Comparison of ENCODE assay signal across 8 cellular contexts in the genomic region with DNA sequence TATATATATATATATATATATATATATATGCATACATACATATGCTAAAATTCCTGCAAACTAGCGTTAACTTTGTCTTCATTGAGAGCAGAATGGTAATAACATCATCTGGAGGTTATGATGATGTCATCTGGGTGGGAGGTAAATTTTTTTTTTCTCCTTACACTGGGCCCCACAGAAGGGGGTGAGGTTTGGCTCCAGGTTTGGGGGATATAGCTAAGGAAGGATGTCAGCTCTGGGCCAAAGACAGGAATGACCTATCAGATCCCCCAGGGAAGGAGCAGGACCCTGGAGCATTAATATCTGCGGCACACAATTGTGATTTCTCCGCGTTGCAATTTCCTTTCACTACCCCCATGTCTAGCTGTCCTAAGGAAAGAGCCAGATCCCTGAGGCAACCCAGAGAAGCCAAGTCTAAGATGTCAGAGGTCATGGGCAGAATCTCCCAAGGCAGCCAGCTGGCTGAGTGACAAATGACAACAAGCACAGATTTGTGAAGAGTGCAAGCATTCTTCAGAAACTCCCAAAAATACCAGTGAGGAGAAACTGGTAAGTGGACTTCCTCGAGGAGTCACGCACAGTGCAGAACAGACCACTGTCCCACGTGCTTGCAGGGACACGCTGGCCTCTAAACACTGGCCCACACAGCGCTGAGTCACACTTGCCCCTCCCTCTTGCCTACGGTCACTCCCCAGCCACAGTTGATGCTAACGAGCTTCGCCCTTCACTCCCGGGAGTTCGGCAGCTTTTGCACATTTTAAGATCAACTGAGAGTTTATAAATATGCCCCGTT. TPM values are rescaled to one million over a fixed set of nuclear protein-coding genes. Genes with fewer than 3 reads are reported as not detected.
DNase-seq lines count a peak whose midpoint lies in the region; ATAC-seq and TF ChIP-seq lines count a peak whose summit lies in the region.

No MANE protein-coding gene starts in this region.

- H2BK20ac ChIP-seq in H9 (ENCODE audit: low read depth, low read length, poor library complexity, severe bottlenecking), result no peak overlapping the region

- no peak overlapping the region for H3K27ac ChIP-seq in H9 (ENCODE audit: insufficient read length, low read depth, low read length)
- H3K27ac ChIP-seq in naive thymus-derived CD4-positive, alpha-beta T cell (ENCODE audit: low read depth, low read length), result no peak overlapping the region

- H3K36me3 Mint-ChIP-seq in H9 (ENCODE audit: insufficient read depth in 1 of 3, low read depth in 3 of 3), result no peaks in the 10 kb centered on the region
- H3K36me3 Mint-ChIP-seq in naive thymus-derived CD4-positive, alpha-beta T cell, result no peaks in the 10 kb centered on the region

- POLR2A ChIA-PET in naive thymus-derived CD4-positive, alpha-beta T cell (lab: Charles Lee), result interaction anchor here (3.8 to 4.6 kb wide), 2 partner anchors 11 to 36 kb away, joined by 36 to 62 read pairs; partner anchors contain the start of gene UBC

- H3K79me2 ChIP-seq in H9 (ENCODE audit: insufficient read depth, low read length), result no peaks in the 10 kb centered on the region

- ATAC-seq in SK-N-SH treated with all-trans-retinoic acid at 6 μM for 48 hours (peak; percentile 77), GM19455 (IDR thresholded peaks at IDR 0.05; ENCODE audit: unreplicated experiment) (no peak), GM19351 (IDR thresholded peaks at IDR 0.05; ENCODE audit: unreplicated experiment) (no peak)
- ATAC-seq in naive thymus-derived CD4-positive, alpha-beta T cell, result peak; percentile 45

- no peak overlapping the region for H4K5ac ChIP-seq in H9 (ENCODE audit: insufficient read length, low read depth, low read length)

- no peak overlapping the region for H3K4me3 ChIP-seq in naive thymus-derived CD4-positive, alpha-beta T cell (ENCODE audit: low read length)

- H3K14ac ChIP-seq in H9 (ENCODE audit: insufficient read depth, low read length), result no peak overlapping the region; the same call in 1 of the 2 replicates

- DNase-seq in H9 (peak; percentile 69), fibroblast of gingiva (ENCODE audit: low read depth) (peak; percentile 92), NCI-H2107 (lab: John Stamatoyannopoulos, UW) (no peak)
- DNase-seq in naive thymus-derived CD4-positive, alpha-beta T cell, result peak in 1 of 9 donors; percentile 4
- no peak for DNase-seq in activated CD4-positive, alpha-beta T cell treated with anti-CD3 and anti-CD28 coated beads for 48 hours

- no peak overlapping the region for H3K9ac ChIP-seq in H9 (ENCODE audit: extremely low read depth, insufficient read length, low read length)

- no peaks in the 10 kb centered on the region for H3K23me2 ChIP-seq in H9 (ENCODE audit: insufficient read length, low read depth, low read length, poor library complexity, severe bottlenecking)

- H3K9me3 Mint-ChIP-seq in H9, result no peaks in the 10 kb centered on the region; a peak in 1 of 5 replicates
- H3K9me3 Mint-ChIP-seq in naive thymus-derived CD4-positive, alpha-beta T cell, result no peaks in the 10 kb centered on the region

- no peaks in the 10 kb centered on the region for H3K9me3 ChIP-seq in H9 (ENCODE audit: control insufficient read depth, low read depth, low read length)
- H3K9me3 ChIP-seq in naive thymus-derived CD4-positive, alpha-beta T cell (ENCODE audit: control insufficient read depth in 2 of 3, low read length in 3 of 3), result no peaks in the 10 kb centered on the region

- H3K18ac ChIP-seq in H9 (ENCODE audit: insufficient read length, low read depth, low read length), result no peak overlapping the region

- no peak overlapping the region for H4K8ac ChIP-seq in H9 (replicated peaks; ENCODE audit: insufficient read length, low read depth, low read length)

- no peak overlapping the region for H2AK5ac ChIP-seq in H9 (ENCODE audit: insufficient read length, low read length)

- H3K4me1 ChIP-seq in H9 (ENCODE audit: insufficient read depth, low read length), result no peaks in the 10 kb centered on the region
- H3K4me1 ChIP-seq in naive thymus-derived CD4-positive, alpha-beta T cell (ENCODE audit: control insufficient read depth in 2 of 2, insufficient read depth in 2 of 2, low read length in 2 of 2), result peaks cover 0 to 4% of the 10 kb centered on the region in 2 donors

- H2BK5ac ChIP-seq in H9 (ENCODE audit: insufficient read length, low read length), result no peak overlapping the region

- no peak overlapping the region for H3K23ac ChIP-seq in H9 (ENCODE audit: insufficient read length, low read depth, low read length)

- TF ChIP-seq CTCF in H9 (conservative IDR thresholded peaks at IDR 0.05), result no peak

- H4K91ac ChIP-seq in H9 (ENCODE audit: insufficient read length, low read depth, low read length), result no peak overlapping the region

- no peak overlapping the region for H2BK15ac ChIP-seq in H9 (ENCODE audit: low read depth, low read length)

- H3T11ph ChIP-seq in H9 (ENCODE audit: low read length), result no peak overlapping the region

- H3K27me3 ChIP-seq in H9 (ENCODE audit: insufficient read depth, low read length), result no peaks in the 10 kb centered on the region
- H3K27me3 ChIP-seq in naive thymus-derived CD4-positive, alpha-beta T cell (ENCODE audit: control insufficient read depth in 2 of 2, insufficient read depth in 2 of 2, low read length in 2 of 2), result no peaks in the 10 kb centered on the region

- H3K4me1 Mint-ChIP-seq in H9, result peaks cover 11 to 13% of the 10 kb centered on the region in 2 experiments
- peaks cover 6 to 12% (median 7%) of the 10 kb centered on the region in 7 donors for H3K4me1 Mint-ChIP-seq in naive thymus-derived CD4-positive, alpha-beta T cell

- intact Hi-C loops in naive thymus-derived CD4-positive, alpha-beta T cell (cut with micrococcal nuclease), result loop anchor here in 1 of 2 donors (5.0 kb wide), 2 partner anchors 132 to 163 kb away; partner anchors contain the start of gene AACS

- no peak overlapping the region for H2BK12ac ChIP-seq in H9 (ENCODE audit: insufficient read length, low read depth, low read length)

- CTCF ChIA-PET in naive thymus-derived CD4-positive, alpha-beta T cell (lab: Charles Lee), result interaction anchor here (0.7 to 7.3 kb wide), 4 partner anchors 11 to 990 kb away, joined by 3 to 167 read pairs (median 16); partner anchors contain the start of gene UBC

- H3K27me3 Mint-ChIP-seq in H9 (ENCODE audit: low read depth), result no peaks in the 10 kb centered on the region
- H3K27me3 Mint-ChIP-seq in naive thymus-derived CD4-positive, alpha-beta T cell, result peaks cover 0 to 2% (median 0%) of the 10 kb centered on the region in 5 donors

- no peak overlapping the region for H3K56ac ChIP-seq in H9 (ENCODE audit: insufficient read length, low read depth, low read length)

- H2AFZ ChIP-seq in H9 (ENCODE audit: low read length), result no peak overlapping the region

- H4K20me1 ChIP-seq in H9 (ENCODE audit: control insufficient read depth, insufficient read depth, insufficient read length), result no peaks in the 10 kb centered on the region

- peak overlapping the region in 1 of 3 experiments; percentile 41; a peak in 1 of 7 replicates for H3K27ac Mint-ChIP-seq in H9
- peak overlapping the region in 1 of 9 donors; percentile 13 for H3K27ac Mint-ChIP-seq in naive thymus-derived CD4-positive, alpha-beta T cell

- H3K36me3 ChIP-seq in naive thymus-derived CD4-positive, alpha-beta T cell (ENCODE audit: control insufficient read depth in 2 of 3, insufficient read depth in 3 of 3, low read length in 3 of 3), result no peaks in the 10 kb centered on the region

- no peak overlapping the region; a peak in 1 of 5 replicates for H3K4me3 Mint-ChIP-seq in H9
- no peak overlapping the region for H3K4me3 Mint-ChIP-seq in naive thymus-derived CD4-positive, alpha-beta T cell

- WGBS in H9 (ENCODE audit: extremely low coverage, insufficient read length, low lambda C conversion rate), result no CpG with 5 or more reads among the region's 15 CpGs

- H3K4me2 ChIP-seq in H9 (ENCODE audit: insufficient read depth, insufficient read length, low read length), result no peak overlapping the region

- H3K4ac ChIP-seq in H9 (ENCODE audit: low read depth, low read length), result no peak overlapping the region

- H3K79me1 ChIP-seq in H9 (ENCODE audit: insufficient read depth, low read depth, low read length, poor library complexity, severe bottlenecking), result no peaks in the 10 kb centered on the region

- no peak overlapping the region for H2BK120ac ChIP-seq in H9 (ENCODE audit: low read depth, low read length, poor library complexity, severe bottlenecking)

TF ChIP-seq in SK-N-SH treated with all-trans-retinoic acid at 6 μM for 48 hours, 23 proteins besides CTCF, POLR2A, EP300 and RAD21 (continues in another document):
- TF ChIP-seq PPARA (CRISPR knock-in tag; IDR thresholded peaks at IDR 0.05; ENCODE audit: borderline replicate concordance), result no peak
- TF ChIP-seq GLIS3 (CRISPR knock-in tag; IDR thresholded peaks at IDR 0.05), result no peak
- no peak for TF ChIP-seq OSR1 (CRISPR knock-in tag; IDR thresholded peaks at IDR 0.05)
- no peak for TF ChIP-seq CSRNP3 (CRISPR knock-in tag; IDR thresholded peaks at IDR 0.05)
- TF ChIP-seq CREB5 (CRISPR knock-in tag; IDR thresholded peaks at IDR 0.05; ENCODE audit: low read depth), result no peak

RNA-seq across cellular contexts. Expression of gene UBC, which starts 9.9 kb away (rescaled TPM):
- 523 and 533 TPM in 2 replicates for total RNA-seq in H9 (2021)
- 1,000 to 10,000 TPM in 1 of 5 experiments, 100 to 1,000 TPM in 4; 753 to 1,510 (median 913) TPM for total RNA-seq in naive thymus-derived CD4-positive, alpha-beta T cell
- 1,000 to 10,000 TPM; 1,135 to 1,865 TPM for polyA plus RNA-seq in naive thymus-derived CD4-positive, alpha-beta T cell

RNA-seq across cellular contexts. Expression of gene SCARB1, which starts 40.8 kb away (rescaled TPM):
- 31.3 and 31.7 TPM in 2 replicates for total RNA-seq in H9 (2021)
- total RNA-seq in naive thymus-derived CD4-positive, alpha-beta T cell, result 1 to 10 TPM; 2.5 to 7.1 (median 4.3) TPM
- polyA plus RNA-seq in naive thymus-derived CD4-positive, alpha-beta T cell, result 1 to 10 TPM; 2.2 to 2.6 TPM

Comparison
In these comparisons a context has a peak if more than half of its experiments do, and no peak if none do; other contexts are left out.
1. DNase-seq: peak in H9 (single experiment) and fibroblast of gingiva (single experiment); none in NCI-H2107 (single experiment) and activated CD4-positive, alpha-beta T cell treated with anti-CD3 and anti-CD28 coated beads for 48 hours (single experiment).
2. ATAC-seq: peak in SK-N-SH treated with all-trans-retinoic acid at 6 μM for 48 hours (single experiment) and naive thymus-derived CD4-positive, alpha-beta T cell (single experiment); none in GM19455 (single experiment) and GM19351 (single experiment).